ENCODE assay signal across 20 cellular contexts in the genomic region with DNA sequence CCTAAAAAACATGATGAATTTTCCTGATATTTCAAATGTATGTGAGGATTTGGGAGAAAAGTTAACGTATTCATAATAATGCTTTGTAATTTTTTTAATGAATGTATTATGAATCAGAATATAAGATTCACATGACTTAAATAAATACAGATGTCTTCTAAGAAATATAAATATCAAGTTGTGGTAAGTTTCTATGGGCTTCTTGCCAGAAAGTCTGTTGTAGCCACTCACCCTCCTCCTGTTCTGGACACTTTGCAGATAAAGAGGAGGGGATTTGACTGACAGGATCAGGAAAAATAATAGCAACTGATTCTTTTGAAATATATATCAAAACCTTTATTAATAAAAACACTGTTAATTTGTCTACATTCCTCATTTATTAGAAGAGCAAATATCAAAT.
DNase-seq lines count a peak whose midpoint lies in the region; ATAC-seq and TF ChIP-seq lines count a peak whose summit lies in the region.
"Had no signal": no experiment of that assay in that cellular context is flagged by ENCODE, and none has a peak within 500 bp of the region (broad histone marks: within the 10 kb centered on the region; RNA-seq: fewer than 3 reads in every experiment).

No MANE protein-coding gene starts in this region.

- H4K5ac ChIP-seq in IMR-90 (ENCODE audit: low read depth, low read length) = no peak overlapping the region

- no peak overlapping the region for H3K56ac ChIP-seq in IMR-90 (ENCODE audit: extremely low read depth, insufficient read depth, low read length)

- in situ Hi-C loops in IMR-90 (cut with MboI; ENCODE audit: low sequenced_read_pairs) = no loop called here

- DNase-seq in IMR-90 = peak; percentile 58
- DNase-seq in RPMI8226 = peak; percentile 37
- peak; percentile 17 to 28 for DNase-seq in cardiac fibroblast (ENCODE audit: low read depth in 2 of 2)
- DNase-seq in iris pigment epithelial cell (ENCODE audit: low read depth) = peak; percentile 38
- DNase-seq in right lobe of liver = no peak
- no peak for DNase-seq in SIG-M5 treated with dmso at 0.1 percent for 504 hours (lab: John Stamatoyannopoulos, UW; ENCODE audit: unreplicated experiment)
- DNase-seq in stomach = no peak
- DNase-seq: Calu3; CD4-positive, alpha-beta memory T cell; DMS79; H7; HFFc6; KG1; NCI-H1417 treated with DMSO at 0.1 percent for 48 hours; NCI-H187 treated with DMSO at 0.1 percent for 48 hours; NCI-H748 treated with DMSO at 0.1 percent for 48 hours; OCI-M1; SHP77 treated with DMSO at 0.1 percent for 48 hours had no signal

- no peak overlapping the region for H2BK120ac ChIP-seq in IMR-90 (ENCODE audit: low read depth, low read length)

- H3K9me3 ChIP-seq in IMR-90 (ENCODE audit: control insufficient read depth, insufficient read depth, low read length) = no peaks in the 10 kb centered on the region
- no peaks in the 10 kb centered on the region for H3K9me3 ChIP-seq in right lobe of liver
- no peaks in the 10 kb centered on the region for H3K9me3 ChIP-seq in stomach
- H3K9me3 ChIP-seq: BLaER1 had no signal

- H3K23ac ChIP-seq in IMR-90 (ENCODE audit: low read depth, low read length) = no peak overlapping the region

- no peak for TF ChIP-seq POLR2A in IMR-90 (IDR thresholded peaks at IDR 0.05; ENCODE audit: low read depth, low read length)
- TF ChIP-seq POLR2A in right lobe of liver (IDR thresholded peaks at IDR 0.05) = no peak
- TF ChIP-seq POLR2A in stomach (IDR thresholded peaks at IDR 0.05) = no peak

- no peak for TF ChIP-seq EP300 in stomach (IDR thresholded peaks at IDR 0.05)

- no peak overlapping the region for H3K27ac ChIP-seq in IMR-90 (ENCODE audit: insufficient read depth, low read length)
- H3K27ac ChIP-seq in right lobe of liver = no peak overlapping the region
- H3K27ac ChIP-seq in stomach = no peak overlapping the region
- H3K27ac ChIP-seq: BLaER1 had no signal

- no peak overlapping the region for H3K14ac ChIP-seq in IMR-90 (replicated peaks; ENCODE audit: low read depth, low read length)

- H3K36me3 ChIP-seq in IMR-90 (ENCODE audit: control insufficient read depth, insufficient read depth, low read length) (no peaks in the 10 kb centered on the region), right lobe of liver (no peaks in the 10 kb centered on the region), stomach (no peaks in the 10 kb centered on the region)
- H3K36me3 ChIP-seq: BLaER1 had no signal

- TF ChIP-seq CTCF in IMR-90 (conservative IDR thresholded peaks at IDR 0.05; ENCODE audit: low read depth, low read length) = no peak
- no peak for TF ChIP-seq CTCF in cardiac fibroblast (IDR thresholded peaks at IDR 0.05; ENCODE audit: low read depth, low read length)
- no peak for TF ChIP-seq CTCF in right lobe of liver (IDR thresholded peaks at IDR 0.05)
- TF ChIP-seq CTCF in stomach (IDR thresholded peaks at IDR 0.05) = no peak

- H3K4ac ChIP-seq in IMR-90 (ENCODE audit: low read depth, low read length) = no peak overlapping the region

- no peak overlapping the region for H2BK15ac ChIP-seq in IMR-90 (ENCODE audit: low read depth, low read length)

- intact Hi-C loops in IMR-90 (cut with micrococcal nuclease) (no loop called here), right lobe of liver (cut with DNase I) (no loop called here), stomach (cut with DNase I; ENCODE audit: low total_unique reads) (no loop called here)

- WGBS in IMR-90 (ENCODE audit: extremely low coverage in 2 of 2, insufficient read length in 1 of 2), 2 experiments = no CpG with 5 or more reads among the region's 1 CpG
- WGBS in right lobe of liver (ENCODE audit: insufficient coverage, low coverage, low lambda C conversion rate, missing lambda C conversion rate) = 90% methylated on average over 1 of the region's 1 CpG
- 82 to 98% (median 93%) methylated on average over 1 of the region's 1 CpG for WGBS in stomach, 5 donors

- H3K9ac ChIP-seq in IMR-90 (ENCODE audit: low read depth, low read length) = no peak overlapping the region
- H3K9ac ChIP-seq: BLaER1 had no signal

- no peaks in the 10 kb centered on the region for H4K20me1 ChIP-seq in IMR-90 (ENCODE audit: insufficient read depth, low read length)
- H4K20me1 ChIP-seq: BLaER1 had no signal

- no peak for ATAC-seq in IMR-90 (ENCODE audit: low read depth)
- ATAC-seq in right lobe of liver = no peak
- ATAC-seq: HepG2 had no signal

- H3K4me3 ChIP-seq in IMR-90 (ENCODE audit: insufficient read depth, low read depth, low read length) (no peak overlapping the region), cardiac fibroblast (replicated peaks in 1 of 2; ENCODE audit: low read depth in 2 of 2, low read length in 2 of 2) (no peak overlapping the region), right lobe of liver (no peak overlapping the region), stomach (no peak overlapping the region)
- H3K4me3 ChIP-seq: BLaER1 had no signal

- H2AFZ ChIP-seq in IMR-90 (replicated peaks; ENCODE audit: low read length, poor library complexity) = no peak overlapping the region

- H3K4me2 ChIP-seq in IMR-90 (ENCODE audit: low read depth, low read length) = no peak overlapping the region
- H3K4me2 ChIP-seq: BLaER1 had no signal

- no peak overlapping the region for H2BK20ac ChIP-seq in IMR-90 (ENCODE audit: low read depth, low read length)

- H3K4me1 ChIP-seq in IMR-90 (ENCODE audit: control insufficient read depth, insufficient read depth, low read length) (no peaks in the 10 kb centered on the region), right lobe of liver (no peaks in the 10 kb centered on the region), stomach (no peaks in the 10 kb centered on the region)
- H3K4me1 ChIP-seq: BLaER1 had no signal

- H2BK5ac ChIP-seq in IMR-90 (ENCODE audit: low read depth, low read length, poor library complexity, severe bottlenecking) = no peak overlapping the region

- no peak overlapping the region for H4K91ac ChIP-seq in IMR-90 (ENCODE audit: insufficient read depth, low read depth, low read length)

- no TSS peak for BruUV-seq in IMR-90 (replicated peaks; lab: Mats Ljungman, UMichigan)

- H3K27me3 ChIP-seq in IMR-90 (ENCODE audit: control insufficient read depth, insufficient read depth, low read length) (no peaks in the 10 kb centered on the region), right lobe of liver (no peaks in the 10 kb centered on the region), stomach (no peaks in the 10 kb centered on the region)
- H3K27me3 ChIP-seq: BLaER1 had no signal

- H4K8ac ChIP-seq in IMR-90 (ENCODE audit: low read depth in 2 of 2, low read length in 2 of 2) = no peak overlapping the region

- H3K79me1 ChIP-seq in IMR-90 (ENCODE audit: low read depth in 1 of 2, low read length in 2 of 2) = no peaks in the 10 kb centered on the region

- TF ChIP-seq RAD21 in IMR-90 (IDR thresholded peaks at IDR 0.05; ENCODE audit: low read length) = no peak

- H3K18ac ChIP-seq in IMR-90 (ENCODE audit: low read depth, low read length) = no peak overlapping the region

- POLR2A ChIA-PET in IMR-90 (lab: Charles Lee; ENCODE audit: unreplicated experiment) = no interaction called here

- H3K9me1 ChIP-seq in IMR-90 (ENCODE audit: insufficient read depth, low read length) = no peaks in the 10 kb centered on the region

- no peak overlapping the region for H2AK5ac ChIP-seq in IMR-90 (ENCODE audit: low read depth, low read length)

- H2AK9ac ChIP-seq in IMR-90 (replicated peaks; ENCODE audit: low read depth, low read length, poor library complexity) = no peak overlapping the region

- dilution Hi-C loops in IMR-90 (cut with HindIII; ENCODE audit: low sequenced_read_pairs, unreplicated experiment) = no loop called here

- CTCF ChIA-PET in IMR-90 (lab: Yijun Ruan, JAX) = no interaction called here

TF ChIP-seq in IMR-90, 13 proteins besides CTCF, POLR2A, EP300 and RAD21:
- TF ChIP-seq NFE2L2 (IDR thresholded peaks at IDR 0.05; ENCODE audit: low read depth, low read length) (no peak), MAZ (IDR thresholded peaks at IDR 0.05; ENCODE audit: borderline replicate concordance, low read depth, low read length) (no peak), MXI1 (IDR thresholded peaks at IDR 0.05; ENCODE audit: borderline replicate concordance, low read depth, low read length) (no peak), CHD1 (IDR thresholded peaks at IDR 0.05; ENCODE audit: low read depth, low read length) (no peak), FOS (IDR thresholded peaks at IDR 0.05; ENCODE audit: low read depth, low read length) (no peak), RFX5 (IDR thresholded peaks at IDR 0.05; ENCODE audit: low read depth, low read length) (no peak), MAFK (IDR thresholded peaks at IDR 0.05; ENCODE audit: low read depth, low read length) (no peak), BHLHE40 (IDR thresholded peaks at IDR 0.05; ENCODE audit: low read depth, low read length) (no peak), RCOR1 (IDR thresholded peaks at IDR 0.05; ENCODE audit: insufficient replicate concordance, low read length) (no peak), CEBPB (IDR thresholded peaks at IDR 0.05; ENCODE audit: low read depth, low read length) (no peak), SMC3 (IDR thresholded peaks at IDR 0.05; ENCODE audit: low read depth, low read length) (no peak)
- TF ChIP-seq, protein P1, sequence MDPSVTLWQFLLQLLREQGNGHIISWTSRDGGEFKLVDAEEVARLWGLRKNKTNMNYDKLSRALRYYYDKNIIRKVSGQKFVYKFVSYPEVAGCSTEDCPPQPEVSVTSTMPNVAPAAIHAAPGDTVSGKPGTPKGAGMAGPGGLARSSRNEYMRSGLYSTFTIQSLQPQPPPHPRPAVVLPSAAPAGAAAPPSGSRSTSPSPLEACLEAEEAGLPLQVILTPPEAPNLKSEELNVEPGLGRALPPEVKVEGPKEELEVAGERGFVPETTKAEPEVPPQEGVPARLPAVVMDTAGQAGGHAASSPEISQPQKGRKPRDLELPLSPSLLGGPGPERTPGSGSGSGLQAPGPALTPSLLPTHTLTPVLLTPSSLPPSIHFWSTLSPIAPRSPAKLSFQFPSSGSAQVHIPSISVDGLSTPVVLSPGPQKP (IDR thresholded peaks at IDR 0.05; ENCODE audit: borderline replicate concordance, low read depth, low read length) = no peak
- TF ChIP-seq, protein P2, sequence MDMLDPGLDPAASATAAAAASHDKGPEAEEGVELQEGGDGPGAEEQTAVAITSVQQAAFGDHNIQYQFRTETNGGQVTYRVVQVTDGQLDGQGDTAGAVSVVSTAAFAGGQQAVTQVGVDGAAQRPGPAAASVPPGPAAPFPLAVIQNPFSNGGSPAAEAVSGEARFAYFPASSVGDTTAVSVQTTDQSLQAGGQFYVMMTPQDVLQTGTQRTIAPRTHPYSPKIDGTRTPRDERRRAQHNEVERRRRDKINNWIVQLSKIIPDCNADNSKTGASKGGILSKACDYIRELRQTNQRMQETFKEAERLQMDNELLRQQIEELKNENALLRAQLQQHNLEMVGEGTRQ (IDR thresholded peaks at IDR 0.05; ENCODE audit: low read depth, low read length) = no peak

Comparison
In these comparisons a context has a peak if more than half of its experiments do, and no peak if none do; other contexts are left out.
1. DNase-seq: peak in IMR-90 (single experiment), RPMI8226 (single experiment), cardiac fibroblast (2 of 2) and iris pigment epithelial cell (single experiment); none in right lobe of liver (0 of 3), SIG-M5 treated with dmso at 0.1 percent for 504 hours (single experiment) and stomach (single experiment).